ENCODE assay signal across 1 cellular context in the genomic region with DNA sequence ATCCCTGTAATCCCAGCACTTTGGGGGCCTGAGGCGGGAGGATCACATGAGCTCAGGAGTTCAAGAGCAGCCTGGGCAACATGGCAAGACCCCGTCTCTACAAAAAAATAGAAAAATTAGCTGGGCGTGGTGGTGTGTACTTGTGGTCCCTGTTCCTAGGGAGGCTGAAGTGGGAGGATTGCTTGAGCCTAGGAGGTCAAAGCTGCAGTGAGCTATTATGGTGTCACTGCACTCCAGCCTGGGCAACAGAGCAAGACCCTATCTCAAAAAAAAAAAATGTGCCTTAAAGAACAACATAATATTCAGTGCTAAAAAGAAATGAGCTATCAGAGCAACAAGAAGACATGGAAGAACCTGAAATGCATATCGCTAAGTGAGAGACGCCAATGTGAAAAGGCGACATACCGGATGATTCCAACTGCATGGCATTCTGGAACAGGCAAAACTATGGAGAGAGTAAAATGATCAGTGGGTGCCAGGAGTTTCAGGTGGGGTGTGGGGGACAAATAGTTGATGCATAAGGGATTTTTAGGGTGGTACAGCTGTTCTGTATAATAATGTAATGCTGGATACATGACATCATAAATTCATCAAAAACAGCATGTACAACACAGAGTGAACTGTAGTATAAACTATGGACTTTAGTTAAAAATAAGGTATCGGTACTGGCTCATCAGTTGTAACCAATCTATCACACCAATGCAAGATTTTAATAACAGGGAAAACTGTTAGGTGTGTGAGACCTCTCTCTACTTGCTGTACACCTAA.
TF ChIP-seq lines count a peak whose summit lies in the region.

No MANE protein-coding gene starts in this region.

TF ChIP-seq in IMR-90, 13 proteins besides CTCF, POLR2A, EP300 and RAD21 (continued from another document):
- TF ChIP-seq CHD1 (IDR thresholded peaks at IDR 0.05; ENCODE audit: low read depth, low read length): no peak
